In genomic region chr1:236045771-236046170, GRCh38 we compare ENCODE assay signal across 34 cellular contexts. TPM values are rescaled to one million over a fixed set of nuclear protein-coding genes. Genes with fewer than 3 reads are reported as not detected.
A peak's percentile ranks its signal among the peaks of the same experiment; 100 is the strongest.
DNase-seq lines count a peak whose midpoint lies in the region; ATAC-seq and TF ChIP-seq lines count a peak whose summit lies in the region.
"Had no signal": no experiment of that assay in that cellular context is flagged by ENCODE, and none has a peak within 500 bp of the region (broad histone marks: within the 10 kb centered on the region; RNA-seq: fewer than 3 reads in every experiment).

No MANE protein-coding gene starts in this region.

- H3K9me3 ChIP-seq in subcutaneous abdominal adipose tissue (ENCODE audit: control insufficient read depth in 5 of 5, low read length in 5 of 5) (no peaks in the 10 kb centered on the region), tibial artery (no peaks in the 10 kb centered on the region)
- H3K9me3 ChIP-seq: A549, BE2C had no signal

- peaks cover 41% of the 10 kb centered on the region for H3K36me3 Mint-ChIP-seq in endothelial cell (ENCODE audit: low read depth, unreplicated experiment)
- no peaks in the 10 kb centered on the region for H3K36me3 Mint-ChIP-seq in T-cell
- H3K36me3 Mint-ChIP-seq: CD4-positive, alpha-beta memory T cell; CD4-positive, CD25-positive, alpha-beta regulatory T cell; CD8-positive, alpha-beta memory T cell; CD8-positive, alpha-beta T cell had no signal

- H3K36me3 ChIP-seq in subcutaneous abdominal adipose tissue (ENCODE audit: control insufficient read depth in 5 of 5, insufficient read depth in 5 of 5, low read length in 5 of 5): peaks cover 7 to 67% (median 51%) of the 10 kb centered on the region in 5 donors
- peaks cover 50 to 77% (median 75%) of the 10 kb centered on the region in 3 donors for H3K36me3 ChIP-seq in tibial artery
- H3K36me3 ChIP-seq: BE2C; BLaER1; BLaER1 treated with 17β-estradiol and CSF1 and Interleukin-3, amounts not matched to agents 10 nM and 100 nM had no signal

- intact Hi-C loops in tibial artery (cut with DNase I; ENCODE audit: low total_unique reads): no loop called here

- ATAC-seq in T-cell (replicated peaks in 1 of 4): no peak
- ATAC-seq: CD8-positive, alpha-beta T cell had no signal

- H3K27ac Mint-ChIP-seq in endothelial cell (ENCODE audit: unreplicated experiment) (no peak overlapping the region), T-cell (no peak overlapping the region)
- H3K27ac Mint-ChIP-seq: B cell; CD4-positive, alpha-beta memory T cell; CD4-positive, alpha-beta T cell; CD8-positive, alpha-beta memory T cell; CD8-positive, alpha-beta T cell had no signal

- H3K27me3 ChIP-seq in subcutaneous abdominal adipose tissue (ENCODE audit: control insufficient read depth in 5 of 5, insufficient read depth in 4 of 5, low read length in 5 of 5) (no peaks in the 10 kb centered on the region), tibial artery (no peaks in the 10 kb centered on the region)
- H3K27me3 ChIP-seq: BE2C; BLaER1; BLaER1 treated with 17β-estradiol and CSF1 and Interleukin-3, amounts not matched to agents 10 nM and 100 nM had no signal

- POLR2A ChIA-PET in T-cell (lab: Charles Lee): no interaction called here

- no peaks in the 10 kb centered on the region for H3K4me1 Mint-ChIP-seq in endothelial cell (ENCODE audit: unreplicated experiment)
- H3K4me1 Mint-ChIP-seq in T-cell: no peaks in the 10 kb centered on the region
- H3K4me1 Mint-ChIP-seq: B cell; CD4-positive, alpha-beta memory T cell; CD4-positive, CD25-positive, alpha-beta regulatory T cell; CD8-positive, alpha-beta memory T cell had no signal

- H3K4me3 Mint-ChIP-seq in endothelial cell (ENCODE audit: unreplicated experiment): peak overlapping the region; percentile 21
- H3K4me3 Mint-ChIP-seq in T-cell: no peak overlapping the region
- H3K4me3 Mint-ChIP-seq: B cell; CD4-positive, alpha-beta memory T cell; CD4-positive, alpha-beta T cell; CD4-positive, CD25-positive, alpha-beta regulatory T cell; CD8-positive, alpha-beta memory T cell; CD8-positive, alpha-beta T cell had no signal

- H3K4me3 ChIP-seq in subcutaneous abdominal adipose tissue (ENCODE audit: low read depth in 1 of 5, low read length in 5 of 5) (no peak overlapping the region), tibial artery (no peak overlapping the region)
- H3K4me3 ChIP-seq: A549; BLaER1; BLaER1 treated with 17β-estradiol and CSF1 and Interleukin-3, amounts not matched to agents 10 nM and 100 nM had no signal

- no peaks in the 10 kb centered on the region for H3K9me3 Mint-ChIP-seq in endothelial cell (ENCODE audit: unreplicated experiment)
- H3K9me3 Mint-ChIP-seq in T-cell: peaks cover 0 to 6% (median 3%) of the 10 kb centered on the region in 3 donors
- H3K9me3 Mint-ChIP-seq: CD4-positive, alpha-beta T cell had no signal

- CTCF ChIA-PET in T-cell (lab: Charles Lee): interaction anchor here in 1 of 2 donors (0.6 kb wide), 1 partner anchor 10 kb away, joined by 3 read pairs; no protein-coding TSS in a partner anchor

- DNase-seq in G401 (ENCODE audit: low spot score): peak; percentile 55
- DNase-seq in cerebellar cortex (ENCODE audit: low spot score): peak; percentile 52
- DNase-seq in endothelial cell (ENCODE audit: low spot score): no peak
- no peak for DNase-seq in NCI-H524 treated with DMSO at 0.1 percent for 48 hours (lab: John Stamatoyannopoulos, UW)
- no peak for DNase-seq in activated CD4-positive, alpha-beta T cell treated with anti-CD3 and anti-CD28 coated beads, Interleukin-2, amount 50 U/mL, for 4 hours
- no peak for DNase-seq in T-cell
- DNase-seq in tibial artery: no peak
- DNase-seq: 8988T; ACHN; AML-193; BE2C; C1 segment of cervical spinal cord; Caco-2; Calu3; CD4-positive, alpha-beta memory T cell; CD4-positive, alpha-beta T cell; CD4-positive, CD25-positive, alpha-beta regulatory T cell; CD8-positive, alpha-beta memory T cell; CD8-positive, alpha-beta T cell; COR-L47; DMS 273 treated with DMSO at 0.1 percent for 48 hours; DMS153; DMS53; DMS79; DMS79 treated with DMSO at 0.1 percent for 48 hours; DND-41; EL had no signal

- TF ChIP-seq CTCF in endothelial cell (IDR thresholded peaks at IDR 0.05; ENCODE audit: unreplicated experiment): no peak
- TF ChIP-seq CTCF in tibial artery (IDR thresholded peaks at IDR 0.05): no peak

- H3K27ac ChIP-seq in subcutaneous abdominal adipose tissue (ENCODE audit: low read depth, low read length) (peak overlapping the region; percentile 49), tibial artery (no peak overlapping the region)
- H3K27ac ChIP-seq: 22Rv1; A549; BLaER1; BLaER1 treated with 17β-estradiol and CSF1 and Interleukin-3, amounts not matched to agents 10 nM and 100 nM; C4-2B had no signal

- no peak overlapping the region for H3K9ac ChIP-seq in subcutaneous abdominal adipose tissue (ENCODE audit: low read length in 5 of 5)
- H3K9ac ChIP-seq: BLaER1; BLaER1 treated with 17β-estradiol and CSF1 and Interleukin-3, amounts not matched to agents 10 nM and 100 nM had no signal

- H3K27me3 Mint-ChIP-seq in endothelial cell (ENCODE audit: unreplicated experiment) (no peaks in the 10 kb centered on the region), T-cell (peaks cover 0 to 5% of the 10 kb centered on the region in 2 donors)

- in situ Hi-C loops in G401 (cut with HindIII; ENCODE audit: low sequenced_read_pairs): no loop called here

- peaks cover 0 to 18% (median 12%) of the 10 kb centered on the region in 5 donors for H3K4me1 ChIP-seq in subcutaneous abdominal adipose tissue (ENCODE audit: control insufficient read depth in 5 of 5, insufficient read depth in 5 of 5, low read length in 5 of 5)
- peaks cover 0 to 5% (median 1%) of the 10 kb centered on the region in 4 donors for H3K4me1 ChIP-seq in tibial artery
- H3K4me1 ChIP-seq: A549, BE2C, BLaER1, Caco-2 had no signal

RNA-seq across cellular contexts. Expression of gene NID1, which starts 19.1 kb away (rescaled TPM):
- 21.7 and 27.2 TPM in 2 replicates for total RNA-seq in G401 (2014; rRNA removed; shearing (Covaris generic))
- total RNA-seq in endothelial cell (ENCODE audit: unreplicated experiment): 186 TPM
- total RNA-seq in T-cell: under 1 TPM in 4 of 5 donors, not detected in 1; 0.05 to 0.50 (median 0.34) TPM
- total RNA-seq: B cell; CD8-positive, alpha-beta T cell had no signal

Comparison
In these comparisons a context has a peak if more than half of its experiments do, and no peak if none do; other contexts are left out.
1. DNase-seq: peak in G401 (single experiment) and cerebellar cortex (single experiment); none in endothelial cell (single experiment), NCI-H524 treated with DMSO at 0.1 percent for 48 hours (single experiment), activated CD4-positive, alpha-beta T cell treated with anti-CD3 and anti-CD28 coated beads, Interleukin-2, amount 50 U/mL, for 4 hours (0 of 2), T-cell (0 of 34) and tibial artery (0 of 2).
2. RNA of gene NID1, which starts 19.1 kb away (total RNA-seq): 186 TPM in endothelial cell (single experiment) and 21.7 to 27.2 TPM in G401; 0.05 to 0.50 TPM in T-cell; every median in the first group is over 10 times any median in the second.